ENCODE assay signal across 8 cellular contexts in genomic region chr22:20319745-20320658, GRCh38. TPM values are rescaled to one million over a fixed set of nuclear protein-coding genes. Genes with fewer than 3 reads are reported as not detected.
DNase-seq lines count a peak whose midpoint lies in the region; ATAC-seq and TF ChIP-seq lines count a peak whose summit lies in the region.

Gene DGCR6L, minus strand, starts transcription at chr22:20320060. Its CDS starts 72 bp downstream, at chr22:20319988.

- peaks cover 59% of the 10 kb centered on the region for H3K4me1 Mint-ChIP-seq in activated naive CD8-positive, alpha-beta T cell treated with anti-CD3 and anti-CD28 coated beads, Interleukin-2, amount 50 U/mL, for 24 hours

- peak within 1 kb of the TSS; percentile 95 for H3K4me2 ChIP-seq in HCT116 (ENCODE audit: low read length)
- peak within 1 kb of the TSS; percentile 95 for H3K4me2 ChIP-seq in parathyroid adenoma (ENCODE audit: low read length)

- no peaks in the 10 kb centered on the region for H3K9me2 ChIP-seq in HCT116 (ENCODE audit: insufficient read depth)

- no peaks in the 10 kb centered on the region for H3K9me3 ChIP-seq in HCT116 (ENCODE audit: control insufficient read depth in 1 of 2, insufficient read depth in 1 of 2, low read depth in 1 of 2, low read length in 2 of 2)
- no peaks in the 10 kb centered on the region for H3K9me3 ChIP-seq in cardiac muscle cell (ENCODE audit: low read depth)
- no peaks in the 10 kb centered on the region for H3K9me3 ChIP-seq in parathyroid adenoma (ENCODE audit: control insufficient read depth, low read length)
- H3K9me3 ChIP-seq in thyroid gland = no peaks in the 10 kb centered on the region

- H3K27me3 ChIP-seq in HCT116 (ENCODE audit: insufficient read depth, low read length) (no peaks in the 10 kb centered on the region), cardiac muscle cell (no peaks in the 10 kb centered on the region), parathyroid adenoma (ENCODE audit: control insufficient read depth, insufficient read depth, low read length) (no peaks in the 10 kb centered on the region), thyroid gland (no peaks in the 10 kb centered on the region)

- CTCF ChIA-PET in HCT116 (lab: Charles Lee) = interaction anchor here (0.8 to 1.1 kb wide), 3 partner anchors 21 to 136 kb away, joined by 3 to 6 read pairs (median 6); no protein-coding TSS in a partner anchor

- H3K9me3 Mint-ChIP-seq in activated naive CD8-positive, alpha-beta T cell treated with anti-CD3 and anti-CD28 coated beads, Interleukin-2, amount 50 U/mL, for 24 hours = no peaks in the 10 kb centered on the region

- TF ChIP-seq CTCF in HCT116 (IDR thresholded peaks at IDR 0.05 in 2 of 3, conservative IDR thresholded peaks at IDR 0.05 in 1 of 3; ENCODE audit: borderline replicate concordance in 1 of 3, insufficient read depth in 1 of 3, low read depth in 2 of 3, low read length in 2 of 3) (no peak), NB4 (IDR thresholded peaks at IDR 0.05; ENCODE audit: low read depth, low read length) (no peak), cardiac muscle cell (IDR thresholded peaks at IDR 0.05; ENCODE audit: low read depth, low read length) (no peak), parathyroid adenoma (IDR thresholded peaks at IDR 0.05) (no peak), thyroid gland (IDR thresholded peaks at IDR 0.05) (no peak)

- H3K4me3 ChIP-seq in HCT116 (replicated peaks in 1 of 2; ENCODE audit: low read depth in 1 of 2, low read length in 2 of 2) = peak within 1 kb of the TSS; percentile 88 to 97
- H3K4me3 ChIP-seq in NB4 (ENCODE audit: low read depth, low read length) = peak within 1 kb of the TSS; percentile 71
- H3K4me3 ChIP-seq in cardiac muscle cell = peak within 1 kb of the TSS; percentile 62
- peak within 1 kb of the TSS; percentile 97 for H3K4me3 ChIP-seq in parathyroid adenoma (ENCODE audit: low read depth, low read length)
- peak within 1 kb of the TSS; percentile 65 to 89 (median 71) for H3K4me3 ChIP-seq in thyroid gland (replicated peaks in 1 of 3)

- peak within 1 kb of the TSS; percentile 87 for H3K4me3 Mint-ChIP-seq in activated naive CD8-positive, alpha-beta T cell treated with anti-CD3 and anti-CD28 coated beads, Interleukin-2, amount 50 U/mL, for 24 hours

- H3K79me2 ChIP-seq in HCT116 (ENCODE audit: insufficient read depth, low read length) (peaks cover 10% of the 10 kb centered on the region; the same call in 1 of the 2 replicates), parathyroid adenoma (peaks cover 2% of the 10 kb centered on the region)

- H3K27ac Mint-ChIP-seq in activated naive CD8-positive, alpha-beta T cell treated with anti-CD3 and anti-CD28 coated beads, Interleukin-2, amount 50 U/mL, for 24 hours = peak within 1 kb of the TSS; percentile 64

- peak; percentile 78 for ATAC-seq in HCT116
- peak; percentile 54 for ATAC-seq in activated naive CD8-positive, alpha-beta T cell treated with anti-CD3 and anti-CD28 coated beads, Interleukin-2, amount 50 U/mL, for 24 hours

- intact Hi-C loops in HCT116 (cut with micrococcal nuclease) (no loop called here), thyroid gland (cut with DNase I) (no loop called here)

- peak; percentile 72 for TF ChIP-seq POLR2A in HCT116 (IDR thresholded peaks at IDR 0.05; ENCODE audit: borderline replicate concordance, extremely low read depth, insufficient read depth, insufficient read length)
- TF ChIP-seq POLR2A in NB4 (IDR thresholded peaks at IDR 0.05; ENCODE audit: extremely low read depth, insufficient read length) = peak; percentile 50
- TF ChIP-seq POLR2A in thyroid gland (IDR thresholded peaks at IDR 0.05) = peak; percentile 68 to 90

- H3K36me3 ChIP-seq in HCT116 (ENCODE audit: control insufficient read depth in 1 of 2, insufficient read depth in 2 of 2, low read length in 2 of 2) = no peaks in the 10 kb centered on the region
- H3K36me3 ChIP-seq in cardiac muscle cell = no peaks in the 10 kb centered on the region
- no peaks in the 10 kb centered on the region for H3K36me3 ChIP-seq in parathyroid adenoma (ENCODE audit: control insufficient read depth, insufficient read depth, low read length)
- no peaks in the 10 kb centered on the region for H3K36me3 ChIP-seq in thyroid gland

- no peaks in the 10 kb centered on the region for H3K27me3 Mint-ChIP-seq in activated naive CD8-positive, alpha-beta T cell treated with anti-CD3 and anti-CD28 coated beads, Interleukin-2, amount 50 U/mL, for 24 hours

- DNase-seq in GM04503 (ENCODE audit: low read depth) (peak; percentile 69), HCT116 (ENCODE audit: low read depth, low spot score) (peak; percentile 90), NB4 (ENCODE audit: low read depth) (peak; percentile 96), T follicular helper cell (ENCODE audit: low read depth) (peak; percentile 96), cardiac muscle cell (ENCODE audit: low read depth in 1 of 2, low spot score in 1 of 2) (peak; percentile 95 to 97), thyroid gland (peak; percentile 95 to 98)
- DNase-seq in activated naive CD8-positive, alpha-beta T cell treated with anti-CD3 and anti-CD28 coated beads, Interleukin-2, amount 50 U/mL, for 24 hours = peak; percentile 98

- H3K4me1 ChIP-seq in HCT116 (ENCODE audit: control insufficient read depth in 1 of 2, insufficient read depth in 2 of 2, low read length in 2 of 2) = peaks cover 5 to 41% of the 10 kb centered on the region in 2 experiments
- H3K4me1 ChIP-seq in cardiac muscle cell (ENCODE audit: low read depth) = peaks cover 29% of the 10 kb centered on the region
- no peaks in the 10 kb centered on the region for H3K4me1 ChIP-seq in parathyroid adenoma
- peaks cover 17 to 36% of the 10 kb centered on the region in 2 donors for H3K4me1 ChIP-seq in thyroid gland

- H3K9ac ChIP-seq in HCT116 (ENCODE audit: low read length) (peak within 1 kb of the TSS; percentile 91), parathyroid adenoma (peak within 1 kb of the TSS; percentile 31)

- no peak for TF ChIP-seq RAD21 in HCT116 (IDR thresholded peaks at IDR 0.05; ENCODE audit: low read depth)

- WGBS in thyroid gland, 2 donors = 0 to 1% methylated on average over 19 to 37 of the region's 98 CpGs

- H3K27ac ChIP-seq in HCT116 (ENCODE audit: low read depth, low read length) (peak within 1 kb of the TSS; percentile 91), cardiac muscle cell (peak within 1 kb of the TSS; percentile 86), parathyroid adenoma (peak within 1 kb of the TSS; percentile 60), thyroid gland (peak within 1 kb of the TSS; percentile 37 to 78 (median 71))

- H4K20me1 ChIP-seq in HCT116 (ENCODE audit: insufficient read depth) = no peaks in the 10 kb centered on the region

- TSS peak; percentile 75 for BruUV-seq in HCT116 (replicated peaks; lab: Mats Ljungman, UMichigan)

- H3K36me3 Mint-ChIP-seq in activated naive CD8-positive, alpha-beta T cell treated with anti-CD3 and anti-CD28 coated beads, Interleukin-2, amount 50 U/mL, for 24 hours (ENCODE audit: low read depth) = no peaks in the 10 kb centered on the region

- RAD21 ChIA-PET in HCT116 (lab: Charles Lee; ENCODE audit: low non-redundant PET in 1 of 2, low total read pairs in 2 of 2, uncharacterized antibody in 2 of 2, unreplicated experiment in 2 of 2) = no interaction called here

- POLR2A ChIA-PET in HCT116 (lab: Charles Lee) = interaction anchor here (0.9 to 1.0 kb wide), 2 partner anchors 21 to 25 kb away, joined by 3 to 6 read pairs; no protein-coding TSS in a partner anchor

- H2AFZ ChIP-seq in HCT116 (ENCODE audit: low read depth, low read length, poor library complexity, severe bottlenecking) (no peak within 1 kb of the TSS), parathyroid adenoma (peak within 1 kb of the TSS; percentile 90)

TF ChIP-seq in HCT116, 20 proteins besides CTCF, POLR2A, EP300 and RAD21 (continues in another document):
- TF ChIP-seq SIN3A (IDR thresholded peaks at IDR 0.05; ENCODE audit: low read depth) (peak; percentile 62), POLR2AphosphoS5 (IDR thresholded peaks at IDR 0.05; ENCODE audit: low read depth, low read length) (peak; percentile 87), ZFX (IDR thresholded peaks at IDR 0.05) (peak; percentile 70; the same call in 1 of the 2 replicates), CBX3 (IDR thresholded peaks at IDR 0.05; ENCODE audit: low read depth) (no peak; the same call in 1 of the 2 replicates), SRF (IDR thresholded peaks at IDR 0.05; ENCODE audit: low read depth) (no peak), MAX (IDR thresholded peaks at IDR 0.05) (peak; percentile 57; the same call in 1 of the 2 replicates), YY1 (IDR thresholded peaks at IDR 0.05; ENCODE audit: extremely low read depth, insufficient replicate concordance, low read depth, low read length) (no peak), ELF1 (IDR thresholded peaks at IDR 0.05; ENCODE audit: borderline replicate concordance, low read depth) (no peak), CEBPB (IDR thresholded peaks at IDR 0.05; ENCODE audit: low read depth) (no peak), EZH2 (IDR thresholded peaks at IDR 0.05) (no peak), ZNF274 (IDR thresholded peaks at IDR 0.05; ENCODE audit: low read depth, low read length) (no peak), ATF3 (IDR thresholded peaks at IDR 0.05) (no peak)
- TF ChIP-seq, protein P1, sequence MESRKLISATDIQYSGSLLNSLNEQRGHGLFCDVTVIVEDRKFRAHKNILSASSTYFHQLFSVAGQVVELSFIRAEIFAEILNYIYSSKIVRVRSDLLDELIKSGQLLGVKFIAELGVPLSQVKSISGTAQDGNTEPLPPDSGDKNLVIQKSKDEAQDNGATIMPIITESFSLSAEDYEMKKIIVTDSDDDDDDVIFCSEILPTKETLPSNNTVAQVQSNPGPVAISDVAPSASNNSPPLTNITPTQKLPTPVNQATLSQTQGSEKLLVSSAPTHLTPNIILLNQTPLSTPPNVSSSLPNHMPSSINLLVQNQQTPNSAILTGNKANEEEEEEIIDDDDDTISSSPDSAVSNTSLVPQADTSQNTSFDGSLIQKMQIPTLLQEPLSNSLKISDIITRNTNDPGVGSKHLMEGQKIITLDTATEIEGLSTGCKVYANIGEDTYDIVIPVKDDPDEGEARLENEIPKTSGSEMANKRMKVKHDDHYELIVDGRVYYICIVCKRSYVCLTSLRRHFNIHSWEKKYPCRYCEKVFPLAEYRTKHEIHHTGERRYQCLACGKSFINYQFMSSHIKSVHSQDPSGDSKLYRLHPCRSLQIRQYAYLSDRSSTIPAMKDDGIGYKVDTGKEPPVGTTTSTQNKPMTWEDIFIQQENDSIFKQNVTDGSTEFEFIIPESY (IDR thresholded peaks at IDR 0.05; ENCODE audit: extremely low read depth, insufficient replicate concordance, low read length) = no peak

RNA-seq across cellular contexts. Expression of gene DGCR6L, which starts in this region (rescaled TPM):
- 44.9 TPM for total RNA-seq in HCT116 (2021; ENCODE audit: unreplicated experiment)
- 40.2 and 51.1 TPM in 2 replicates for polyA plus RNA-seq in HCT116 (2012)
- 89.6 and 104 TPM in 2 replicates for total RNA-seq in cardiac muscle cell
- 126 and 157 TPM in 2 replicates for polyA plus RNA-seq in cardiac muscle cell
- 100 to 1,000 TPM in 2 of 4 donors, 10 to 100 TPM in 2; 62.5 to 123 (median 90.8) TPM for total RNA-seq in thyroid gland

Comparison
In these comparisons a context has a peak if more than half of its experiments do, and no peak if none do; other contexts are left out.
1. Peak in every context shown above with its lines: DNase-seq, ATAC-seq, H3K4me3 ChIP-seq and H3K27ac ChIP-seq.